In genomic region chr10:94645285-94645684, GRCh38 we compare ENCODE assay signal across 22 cellular contexts. TPM values are rescaled to one million over a fixed set of nuclear protein-coding genes. Genes with fewer than 3 reads are reported as not detected.
DNase-seq lines count a peak whose midpoint lies in the region; ATAC-seq and TF ChIP-seq lines count a peak whose summit lies in the region.
"Had no signal": no experiment of that assay in that cellular context is flagged by ENCODE, and none has a peak within 500 bp of the region (broad histone marks: within the 10 kb centered on the region; RNA-seq: fewer than 3 reads in every experiment).

No MANE protein-coding gene starts in this region.

- POLR2A ChIA-PET in activated CD4-positive, alpha-beta memory T cell treated with anti-CD3 and anti-CD28 coated beads, Interleukin-2, amount 10 ng/mL, durations not matched to agents 7 days and 5 days (lab: Charles Lee): no interaction called here
- POLR2A ChIA-PET in CD8-positive, alpha-beta T cell (lab: Charles Lee): no interaction called here

- no peak overlapping the region for H3K27ac Mint-ChIP-seq in activated CD4-positive, alpha-beta memory T cell treated with anti-CD3 and anti-CD28 coated beads, Interleukin-2, amount 10 ng/mL, durations not matched to agents 7 days and 5 days
- H3K27ac Mint-ChIP-seq in stimulated activated naive CD8-positive, alpha-beta T cell treated with anti-CD3 and anti-CD28 coated beads, Interleukin-15, amount 100 ng/mL, for 72 hours: no peak overlapping the region
- no peak overlapping the region for H3K27ac Mint-ChIP-seq in CD8-positive, alpha-beta T cell
- H3K27ac Mint-ChIP-seq: activated T-helper 1 cell treated with anti-CD3 and anti-CD28 coated beads, Interleukin-12 subunit alpha, Interleukin-12 subunit beta, Interleukin-2, Interleukin-4 antibody, amounts not matched to agents 30 ng/mL and 10 ng/mL and 1 ng/mL, durations not matched to agents 14 hours and 24 hours and 36 hours had no signal

- H3K4me1 Mint-ChIP-seq in activated CD4-positive, alpha-beta memory T cell treated with anti-CD3 and anti-CD28 coated beads, Interleukin-2, amount 10 ng/mL, durations not matched to agents 7 days and 5 days: no peaks in the 10 kb centered on the region
- no peaks in the 10 kb centered on the region for H3K4me1 Mint-ChIP-seq in stimulated activated naive CD8-positive, alpha-beta T cell treated with anti-CD3 and anti-CD28 coated beads, Interleukin-15, amount 100 ng/mL, for 72 hours
- H3K4me1 Mint-ChIP-seq in CD8-positive, alpha-beta T cell (ENCODE audit: low read depth): no peaks in the 10 kb centered on the region

- CTCF ChIA-PET in activated CD4-positive, alpha-beta memory T cell treated with anti-CD3 and anti-CD28 coated beads, Interleukin-2, amount 10 ng/mL, durations not matched to agents 7 days and 5 days (lab: Charles Lee): no interaction called here
- CTCF ChIA-PET in CD8-positive, alpha-beta T cell (lab: Charles Lee): no interaction called here

- no peak overlapping the region for H3K4me3 ChIP-seq in CD8-positive, alpha-beta T cell (ENCODE audit: low read depth, low read length)
- H3K4me3 ChIP-seq: adrenal gland, pancreas, upper lobe of right lung had no signal

- no peaks in the 10 kb centered on the region for H3K36me3 ChIP-seq in CD8-positive, alpha-beta T cell (ENCODE audit: insufficient read depth, low read length)
- H3K36me3 ChIP-seq: adrenal gland, pancreas, upper lobe of right lung had no signal

- no peaks in the 10 kb centered on the region for H3K27me3 Mint-ChIP-seq in activated CD4-positive, alpha-beta memory T cell treated with anti-CD3 and anti-CD28 coated beads, Interleukin-2, amount 10 ng/mL, durations not matched to agents 7 days and 5 days
- no peaks in the 10 kb centered on the region for H3K27me3 Mint-ChIP-seq in stimulated activated naive CD8-positive, alpha-beta T cell treated with anti-CD3 and anti-CD28 coated beads, Interleukin-15, amount 100 ng/mL, for 72 hours
- H3K27me3 Mint-ChIP-seq in CD8-positive, alpha-beta T cell (ENCODE audit: low read depth): no peaks in the 10 kb centered on the region

- no peaks in the 10 kb centered on the region for H3K9me3 ChIP-seq in CD8-positive, alpha-beta T cell (ENCODE audit: low read length)
- H3K9me3 ChIP-seq: adrenal gland, Caco-2, pancreas, upper lobe of right lung had no signal

- TF ChIP-seq CTCF in CD8-positive, alpha-beta T cell (IDR thresholded peaks at IDR 0.05): no peak

- H3K9me3 Mint-ChIP-seq in activated CD4-positive, alpha-beta memory T cell treated with anti-CD3 and anti-CD28 coated beads, Interleukin-2, amount 10 ng/mL, durations not matched to agents 7 days and 5 days: no peaks in the 10 kb centered on the region
- no peaks in the 10 kb centered on the region for H3K9me3 Mint-ChIP-seq in stimulated activated naive CD8-positive, alpha-beta T cell treated with anti-CD3 and anti-CD28 coated beads, Interleukin-15, amount 100 ng/mL, for 72 hours
- H3K9me3 Mint-ChIP-seq in CD8-positive, alpha-beta T cell: no peaks in the 10 kb centered on the region
- H3K9me3 Mint-ChIP-seq: activated T-helper 1 cell treated with anti-CD3 and anti-CD28 coated beads, Interleukin-12 subunit alpha, Interleukin-12 subunit beta, Interleukin-2, Interleukin-4 antibody, amounts not matched to agents 30 ng/mL and 10 ng/mL and 1 ng/mL, durations not matched to agents 14 hours and 24 hours and 36 hours had no signal

- DNase-seq in activated CD4-positive, alpha-beta memory T cell treated with anti-CD3 and anti-CD28 coated beads, Interleukin-2, amount 10 ng/mL, durations not matched to agents 7 days and 5 days: no peak
- no peak for DNase-seq in dedifferentiated amniotic fluid mesenchymal stem cell (ENCODE audit: extremely low spot score)
- no peak for DNase-seq in stimulated activated naive CD8-positive, alpha-beta T cell treated with anti-CD3 and anti-CD28 coated beads, Interleukin-15, amount 100 ng/mL, for 72 hours
- DNase-seq in CD8-positive, alpha-beta T cell: no peak
- DNase-seq: activated CD4-positive, alpha-beta T cell treated with anti-CD3 and anti-CD28 coated beads, Interleukin-2, amount 50 U/mL, for 4 hours; adrenal gland; Caco-2; cerebellar nuclear complex; IMR-90; pancreas; stimulated activated CD4-positive, alpha-beta T cell treated with anti-CD3 and anti-CD28 coated beads, Interleukin-4, amount 100 ng/mL, for 4 hours; T1000; upper lobe of right lung had no signal

- no peaks in the 10 kb centered on the region for H3K27me3 ChIP-seq in CD8-positive, alpha-beta T cell (ENCODE audit: insufficient read depth, low read length)
- H3K27me3 ChIP-seq: adrenal gland, pancreas, upper lobe of right lung had no signal

- no peak overlapping the region for H3K4me3 Mint-ChIP-seq in activated CD4-positive, alpha-beta memory T cell treated with anti-CD3 and anti-CD28 coated beads, Interleukin-2, amount 10 ng/mL, durations not matched to agents 7 days and 5 days
- H3K4me3 Mint-ChIP-seq in stimulated activated naive CD8-positive, alpha-beta T cell treated with anti-CD3 and anti-CD28 coated beads, Interleukin-15, amount 100 ng/mL, for 72 hours: no peak overlapping the region
- H3K4me3 Mint-ChIP-seq in CD8-positive, alpha-beta T cell: no peak overlapping the region
- H3K4me3 Mint-ChIP-seq: activated T-helper 1 cell treated with anti-CD3 and anti-CD28 coated beads, Interleukin-12 subunit alpha, Interleukin-12 subunit beta, Interleukin-2, Interleukin-4 antibody, amounts not matched to agents 30 ng/mL and 10 ng/mL and 1 ng/mL, durations not matched to agents 14 hours and 24 hours and 36 hours had no signal

- intact Hi-C loops in CD8-positive, alpha-beta T cell (cut with DNase I, micrococcal nuclease): no loop called here

- ATAC-seq in GM18502 (IDR thresholded peaks at IDR 0.05; ENCODE audit: poor library complexity, unreplicated experiment) (peak; percentile 70), GM19395 (IDR thresholded peaks at IDR 0.05; ENCODE audit: unreplicated experiment) (peak; percentile 72), HG02588 (IDR thresholded peaks at IDR 0.05; ENCODE audit: unreplicated experiment) (peak; percentile 82), HG03378 (IDR thresholded peaks at IDR 0.05; ENCODE audit: unreplicated experiment) (peak; percentile 75)
- ATAC-seq in stimulated activated naive CD8-positive, alpha-beta T cell treated with anti-CD3 and anti-CD28 coated beads, Interleukin-15, amount 100 ng/mL, for 72 hours: no peak
- no peak for ATAC-seq in CD8-positive, alpha-beta T cell
- ATAC-seq: pancreas, Right ventricle myocardium inferior, upper lobe of right lung had no signal

- H3K27ac ChIP-seq in CD8-positive, alpha-beta T cell (ENCODE audit: low read depth, low read length): no peak overlapping the region
- H3K27ac ChIP-seq: adrenal gland, pancreas, upper lobe of right lung had no signal

- H3K4me1 ChIP-seq in CD8-positive, alpha-beta T cell (ENCODE audit: insufficient read depth, low read length): no peaks in the 10 kb centered on the region
- H3K4me1 ChIP-seq: adrenal gland, pancreas, upper lobe of right lung had no signal

- H3K36me3 Mint-ChIP-seq in activated CD4-positive, alpha-beta memory T cell treated with anti-CD3 and anti-CD28 coated beads, Interleukin-2, amount 10 ng/mL, durations not matched to agents 7 days and 5 days (ENCODE audit: low read depth): no peaks in the 10 kb centered on the region
- no peaks in the 10 kb centered on the region for H3K36me3 Mint-ChIP-seq in CD8-positive, alpha-beta T cell

RNA-seq across cellular contexts. Expression of gene CYP2C18, which starts 38.2 kb away (rescaled TPM):
- total RNA-seq in activated CD4-positive, alpha-beta memory T cell treated with anti-CD3 and anti-CD28 coated beads, Interleukin-2, amount 10 ng/mL, durations not matched to agents 7 days and 5 days: not detected
- total RNA-seq in CD8-positive, alpha-beta T cell: not detected
- total RNA-seq: adrenal gland, fibroblast of villous mesenchyme, G401, IMR-90, Right ventricle myocardium inferior, skeletal muscle tissue had no signal

Comparison
In these comparisons a context has a peak if more than half of its experiments do, and no peak if none do; other contexts are left out.
1. ATAC-seq: peak in GM18502 (single experiment), GM19395 (single experiment), HG02588 (single experiment) and HG03378 (single experiment); none in stimulated activated naive CD8-positive, alpha-beta T cell treated with anti-CD3 and anti-CD28 coated beads, Interleukin-15, amount 100 ng/mL, for 72 hours (single experiment) and CD8-positive, alpha-beta T cell (single experiment).